Comparison of ENCODE assay signal across 13 cellular contexts in the genomic region with DNA sequence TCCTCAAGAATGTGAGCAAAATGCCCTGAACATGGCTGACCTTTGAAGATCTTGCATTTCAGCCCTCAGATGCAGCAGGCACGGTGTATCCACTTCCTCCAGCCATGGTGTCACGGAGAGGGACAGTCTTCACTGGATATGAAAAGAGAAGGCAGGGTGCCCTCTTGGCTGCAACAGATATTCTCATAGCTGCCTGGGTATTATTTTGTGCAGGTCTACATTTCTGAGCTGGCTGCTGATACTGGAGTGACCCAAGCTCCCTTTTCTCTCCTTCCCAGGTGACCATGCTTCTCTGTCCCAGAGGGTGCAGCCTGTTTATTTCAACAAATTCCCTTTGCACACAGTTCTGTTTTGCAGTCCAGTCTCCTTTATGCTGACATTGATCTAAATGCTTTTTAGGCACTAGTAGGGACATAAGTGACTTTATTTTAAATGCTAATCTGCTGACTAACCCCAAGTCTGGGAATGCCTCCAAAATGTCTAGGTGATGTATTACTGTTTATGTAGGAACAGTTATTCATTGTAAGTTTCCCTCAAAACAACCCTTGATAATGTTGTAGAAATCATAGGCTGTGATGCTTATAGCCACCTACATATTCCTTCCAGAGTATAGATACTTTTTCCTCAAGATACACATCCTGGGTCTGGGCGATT. TPM values are rescaled to one million over a fixed set of nuclear protein-coding genes. Genes with fewer than 3 reads are reported as not detected.
DNase-seq lines count a peak whose midpoint lies in the region; ATAC-seq, FAIRE-seq and TF ChIP-seq lines count a peak whose summit lies in the region.
"Had no signal": no experiment of that assay in that cellular context is flagged by ENCODE, and none has a peak within 500 bp of the region (broad histone marks: within the 10 kb centered on the region; RNA-seq: fewer than 3 reads in every experiment).

No MANE protein-coding gene starts in this region.

- no peaks in the 10 kb centered on the region for H4K20me1 ChIP-seq in H1 (replicated peaks in 1 of 2; ENCODE audit: control insufficient read depth in 1 of 2, insufficient read depth in 2 of 2, low read length in 2 of 2)
- H4K20me1 ChIP-seq: BLaER1 treated with 17β-estradiol and CSF1 and Interleukin-3, amounts not matched to agents 10 nM and 100 nM had no signal

- H3K4me1 ChIP-seq in A673 (ENCODE audit: insufficient read depth, low read length, poor library complexity, severe bottlenecking): peaks cover 31% of the 10 kb centered on the region
- no peaks in the 10 kb centered on the region for H3K4me1 ChIP-seq in H1 (replicated peaks in 1 of 4; ENCODE audit: control insufficient read depth in 3 of 4, insufficient read depth in 4 of 4, low read length in 3 of 4)
- H3K4me1 ChIP-seq in testis: no peaks in the 10 kb centered on the region

- no peak overlapping the region for H3K4me3 ChIP-seq in A673 (ENCODE audit: low read depth, low read length, poor library complexity, severe bottlenecking)
- no peak overlapping the region for H3K4me3 ChIP-seq in H1 (ENCODE audit: extremely low read depth in 1 of 4, insufficient read depth in 2 of 4, low read depth in 3 of 4, low read length in 4 of 4)
- H3K4me3 ChIP-seq in testis: no peak overlapping the region
- H3K4me3 ChIP-seq: BLaER1 treated with 17β-estradiol and CSF1 and Interleukin-3, amounts not matched to agents 10 nM and 100 nM; upper lobe of right lung had no signal

- peak overlapping the region; percentile 30 for H3K27ac ChIP-seq in A673 (ENCODE audit: low read depth, low read length, poor library complexity, severe bottlenecking)
- no peak overlapping the region for H3K27ac ChIP-seq in H1 (ENCODE audit: low read depth, low read length)
- H3K27ac ChIP-seq in testis: no peak overlapping the region
- H3K27ac ChIP-seq: BLaER1 treated with 17β-estradiol and CSF1 and Interleukin-3, amounts not matched to agents 10 nM and 100 nM; upper lobe of right lung had no signal

- DNase-seq in A673 (ENCODE audit: low spot score) (peak; percentile 83), LHCN-M2 (ENCODE audit: low read depth) (peak; percentile 80), H1 (ENCODE audit: low read depth in 1 of 2, low spot score in 2 of 2) (no peak), myocyte (ENCODE audit: low read depth) (peak; percentile 34), testis (no peak), DMS114 treated with DMSO at 0.1 percent for 48 hours (lab: John Stamatoyannopoulos, UW; ENCODE audit: unreplicated experiment) (no peak)
- DNase-seq: activated gamma-delta T cell treated with Interleukin-2 at 50 U/mL for 16 hours; NCI-H1048; stimulated activated CD4-positive, alpha-beta T cell treated with anti-CD3 and anti-CD28 coated beads, Interleukin-12 subunit alpha, Interleukin-12 subunit beta, amount 100 ng/mL, for 4 hours; upper lobe of right lung had no signal

- H3K36me3 ChIP-seq in A673 (ENCODE audit: insufficient read depth, low read length, poor library complexity, severe bottlenecking) (no peaks in the 10 kb centered on the region), H1 (ENCODE audit: control insufficient read depth in 2 of 4, insufficient read depth in 4 of 4, low read length in 3 of 4) (no peaks in the 10 kb centered on the region), testis (ENCODE audit: low read depth, missing control alignments) (no peaks in the 10 kb centered on the region)
- H3K36me3 ChIP-seq: BLaER1 treated with 17β-estradiol and CSF1 and Interleukin-3, amounts not matched to agents 10 nM and 100 nM; upper lobe of right lung had no signal

- no peak overlapping the region for H4K8ac ChIP-seq in H1 (ENCODE audit: extremely low read depth, insufficient read depth, low read length)

- H3K4me2 ChIP-seq in H1 (ENCODE audit: insufficient read depth in 1 of 2, low read depth in 2 of 2, low read length in 2 of 2): no peak overlapping the region

- H3K14ac ChIP-seq in H1 (ENCODE audit: insufficient read length): no peak overlapping the region

- no peak overlapping the region for H2BK20ac ChIP-seq in H1 (ENCODE audit: low read length)

- H3K56ac ChIP-seq in H1 (replicated peaks; ENCODE audit: insufficient read length, low read depth, low read length): no peak overlapping the region

- no peak overlapping the region for H2BK5ac ChIP-seq in H1 (ENCODE audit: low read depth, low read length)

- no peaks in the 10 kb centered on the region for H3K79me1 ChIP-seq in H1 (ENCODE audit: low read depth, low read length)

- no peak overlapping the region for H2BK120ac ChIP-seq in H1 (replicated peaks; ENCODE audit: low read depth, low read length)

- no peaks in the 10 kb centered on the region for H3K23me2 ChIP-seq in H1 (ENCODE audit: low read depth, low read length)

- H3K23ac ChIP-seq in H1 (ENCODE audit: insufficient read length): no peak overlapping the region

- CTCF ChIA-PET in A673 (lab: Charles Lee) (no interaction called here), H1 (lab: Charles Lee; ENCODE audit: partially characterized antibody) (interaction anchor here (0.6 to 1.2 kb wide), 2 partner anchors 10 to 592 kb away, joined by 3 to 4 read pairs; no protein-coding TSS in a partner anchor)

- H4K91ac ChIP-seq in H1 (replicated peaks; ENCODE audit: insufficient read length, low read length): no peak overlapping the region

- no peak overlapping the region for H3K9ac ChIP-seq in H1 (replicated peaks in 1 of 4; ENCODE audit: extremely low read depth in 1 of 4, low read depth in 3 of 4, low read length in 3 of 4)
- H3K9ac ChIP-seq: BLaER1 treated with 17β-estradiol and CSF1 and Interleukin-3, amounts not matched to agents 10 nM and 100 nM had no signal

- H3K9me3 ChIP-seq in A673 (ENCODE audit: low read depth, low read length, poor library complexity, severe bottlenecking) (no peaks in the 10 kb centered on the region), H1 (ENCODE audit: insufficient read depth in 2 of 2, low read depth in 1 of 2, low read length in 1 of 2) (peaks cover 0 to 3% of the 10 kb centered on the region in 2 experiments; a peak in 1 of 4 replicates), testis (no peaks in the 10 kb centered on the region)
- H3K9me3 ChIP-seq: upper lobe of right lung had no signal

- no peak overlapping the region for H2BK12ac ChIP-seq in H1 (ENCODE audit: low read depth, low read length)

- 93% methylated on average over 3 of the region's 3 CpGs; no CpG with 5 or more reads in 1 of the 2 experiments for WGBS in H1 (ENCODE audit: extremely low coverage in 1 of 2, insufficient coverage in 1 of 2, insufficient read length in 1 of 2, insufficient replicate concordance in 2 of 2, low coverage in 1 of 2, low lambda C conversion rate in 2 of 2, missing lambda C conversion rate in 1 of 2), 2 experiments
- WGBS in testis, 2 donors: 51 to 73% methylated on average over 3 of the region's 3 CpGs

- TF ChIP-seq RAD21 in H1 (IDR thresholded peaks at IDR 0.05 in 1 of 2, conservative IDR thresholded peaks at IDR 0.05 in 1 of 2; ENCODE audit: low read depth in 2 of 2, low read length in 2 of 2): no peak

- intact Hi-C loops in A673 (cut with micrococcal nuclease; ENCODE audit: unreplicated experiment): no loop called here
- intact Hi-C loops in testis (cut with DNase I; ENCODE audit: low total_unique reads): no loop called here

- ATAC-seq in GM19467 (IDR thresholded peaks at IDR 0.05; ENCODE audit: unreplicated experiment) (no peak), HG03196 (IDR thresholded peaks at IDR 0.05; ENCODE audit: unreplicated experiment) (no peak)
- ATAC-seq: upper lobe of right lung had no signal

- H3K27me3 ChIP-seq in A673 (replicated peaks; ENCODE audit: insufficient read depth, low read depth, low read length, poor library complexity): no peaks in the 10 kb centered on the region
- H3K27me3 ChIP-seq in H1 (replicated peaks in 1 of 4; ENCODE audit: control insufficient read depth in 3 of 4, extremely low read depth in 1 of 4, insufficient read depth in 3 of 4, low read length in 3 of 4): no peaks in the 10 kb centered on the region
- H3K27me3 ChIP-seq in testis: no peaks in the 10 kb centered on the region
- H3K27me3 ChIP-seq: BLaER1 treated with 17β-estradiol and CSF1 and Interleukin-3, amounts not matched to agents 10 nM and 100 nM; upper lobe of right lung had no signal

- peak overlapping the region; percentile 16; the same call in 1 of the 2 replicates for H3K18ac ChIP-seq in H1 (ENCODE audit: extremely low read depth, low read length)

- no peak overlapping the region for H3K4ac ChIP-seq in H1 (replicated peaks; ENCODE audit: insufficient read length, low read depth, low read length)

- TF ChIP-seq POLR2A in H1 (IDR thresholded peaks at IDR 0.05; ENCODE audit: control extremely low read depth in 1 of 2, low read depth in 2 of 2, low read length in 2 of 2) (no peak), testis (IDR thresholded peaks at IDR 0.05) (no peak)

- POLR2A ChIA-PET in A673 (lab: Charles Lee; ENCODE audit: low non-redundant PET) (interaction anchor here (1.1 kb wide), 1 partner anchor 16 kb away, joined by 3 read pairs; no protein-coding TSS in a partner anchor), H1 (lab: Charles Lee; ENCODE audit: partially characterized antibody) (no interaction called here)

- no peak overlapping the region for H4K5ac ChIP-seq in H1 (ENCODE audit: insufficient read length, low read depth, low read length)

- no peak for FAIRE-seq in H1 (lab: Jason Lieb, UNC)

- H3K79me2 ChIP-seq in H1 (ENCODE audit: control insufficient read depth in 1 of 2, insufficient read depth in 2 of 2, low read length in 2 of 2): no peaks in the 10 kb centered on the region

- no peak for TF ChIP-seq EP300 in H1 (IDR thresholded peaks at IDR 0.05; ENCODE audit: borderline replicate concordance in 1 of 2, low read depth in 2 of 2, low read length in 2 of 2)

- TF ChIP-seq CTCF in A673 (conservative IDR thresholded peaks at IDR 0.05; ENCODE audit: low read depth, low read length): no peak
- no peak for TF ChIP-seq CTCF in H1 (IDR thresholded peaks at IDR 0.05; ENCODE audit: control extremely low read depth in 1 of 3, insufficient read depth in 1 of 3, low read depth in 1 of 3, low read length in 3 of 3)
- TF ChIP-seq CTCF in testis (IDR thresholded peaks at IDR 0.05): no peak

- BruUV-seq in A673 (replicated peaks; lab: Mats Ljungman, UMichigan): no TSS peak

- H2BK15ac ChIP-seq in H1 (ENCODE audit: low read length): no peak overlapping the region

- peak overlapping the region; percentile 85; the same call in 1 of the 2 replicates for H2AFZ ChIP-seq in H1 (ENCODE audit: low read length)

- H2AK5ac ChIP-seq in H1 (ENCODE audit: low read depth, low read length): no peak overlapping the region

RNA-seq across cellular contexts. Expression of gene PYGL, which starts 17.4 kb away (rescaled TPM):
- total RNA-seq in A673 (2021) (14.2 and 18.6 TPM in 2 replicates), LHCN-M2 (2014; rRNA removed) (95.4 and 101 TPM in 2 replicates), myocyte (161 and 270 TPM in 2 replicates), testis (10 to 100 TPM; 14.3 to 16.5 TPM)
- polyA plus RNA-seq in LHCN-M2 (2012): 43.6 TPM
- total RNA-seq in H1 (2021; fragmentation: NEBNext Ultra II Directional; extraction: Animal tissue kit (Norgen Biotek cat#: 25700)): 46.6 and 50.5 TPM in 2 replicates
- polyA plus RNA-seq in H1 (2011; rRNA removed) (26.1 and 26.7 TPM in 2 replicates), testis (ENCODE audit: insufficient read depth, low read depth, low replicate concordance) (12.7 TPM)
- 33.1 TPM for polyA plus RNA-seq in H1 (2011; cell fraction: cytosol; rRNA removed)
- polyA plus RNA-seq in H1 (2011; cell fraction: nucleus; rRNA removed): 30.8 TPM
- 37.3 to 42.5 TPM (median 41.9 TPM) in 4 replicates for polyA plus RNA-seq in H1 (2012, experiment 1 of 2)
- 6.0 TPM for polyA plus RNA-seq in H1 (2012, experiment 2 of 2)
- 47.6 TPM for polyA plus RNA-seq in H1 (2013, experiment 1 of 2)
- polyA plus RNA-seq in H1 (2013, experiment 2 of 2): 46.0 TPM
- 27.4 and 33.6 TPM in 2 replicates for polyA minus RNA-seq in H1 (2011; rRNA and poly(A)+ RNA removed)
- polyA minus RNA-seq in H1 (2011; cell fraction: cytosol; rRNA and poly(A)+ RNA removed): 27.2 TPM
- 23.3 TPM for polyA minus RNA-seq in H1 (2011; cell fraction: nucleus; rRNA and poly(A)+ RNA removed)
- 115 TPM for polyA plus RNA-seq in myocyte (2012)

Comparison
In these comparisons a context has a peak if more than half of its experiments do, and no peak if none do; other contexts are left out.
1. DNase-seq: peak in A673 (single experiment), LHCN-M2 (single experiment) and myocyte (single experiment); none in H1 (0 of 2), testis (single experiment) and DMS114 treated with DMSO at 0.1 percent for 48 hours (single experiment).